In the genomic region with DNA sequence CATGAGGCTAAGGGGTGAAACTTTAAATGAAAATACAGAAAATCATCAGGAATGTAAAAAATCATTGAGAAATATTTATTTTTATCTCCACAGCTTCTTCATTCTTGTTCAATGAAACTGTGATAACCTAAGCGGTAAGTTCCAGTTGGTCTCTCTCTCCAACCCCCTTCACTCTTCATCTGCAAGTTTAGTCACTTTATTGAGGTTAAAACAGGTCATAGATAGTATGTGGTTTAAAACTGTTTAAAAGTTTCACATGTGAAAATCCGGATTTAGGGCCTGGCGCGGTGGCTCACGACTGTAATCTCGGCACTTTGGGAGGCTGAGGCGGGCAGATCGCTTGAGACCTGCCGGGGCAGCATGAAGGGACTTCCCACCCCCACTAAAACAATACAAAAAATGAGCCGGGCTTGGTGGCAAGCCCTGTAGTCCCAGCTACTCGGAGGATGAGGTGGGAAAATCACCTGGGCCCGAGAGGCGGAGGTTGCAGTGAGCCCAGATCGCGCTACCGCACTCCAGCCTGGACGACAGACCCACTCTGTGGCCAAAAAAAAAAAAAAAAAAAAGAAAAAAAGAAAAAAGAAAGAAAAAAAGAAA, we compare ENCODE assay signal across 16 cellular contexts. TPM values are rescaled to one million over a fixed set of nuclear protein-coding genes. Genes with fewer than 3 reads are reported as not detected.
DNase-seq lines count a peak whose midpoint lies in the region; ATAC-seq lines count a peak whose summit lies in the region.
"Had no signal": no experiment of that assay in that cellular context is flagged by ENCODE, and none has a peak within 500 bp of the region (broad histone marks: within the 10 kb centered on the region; RNA-seq: fewer than 3 reads in every experiment).

No MANE protein-coding gene starts in this region.

- peak overlapping the region; percentile 40 for H3K4me3 Mint-ChIP-seq in activated T-cell treated with anti-CD3 and anti-CD28 coated beads, Interleukin-2, amount 50 U/mL, for 4 hours
- peak overlapping the region; percentile 22 for H3K4me3 Mint-ChIP-seq in activated T-helper 1 cell treated with anti-CD3 and anti-CD28 coated beads, Interleukin-12 subunit alpha, Interleukin-12 subunit beta, Interleukin-2, Interleukin-4 antibody, amounts not matched to agents 30 ng/mL and 10 ng/mL and 1 ng/mL, durations not matched to agents 14 hours and 24 hours and 36 hours
- H3K4me3 Mint-ChIP-seq in memory B cell = peak overlapping the region; percentile 41

- H3K27ac ChIP-seq in substantia nigra (ENCODE audit: low read depth, low read length, poor library complexity, severe bottlenecking) = peak overlapping the region; percentile 42
- H3K27ac ChIP-seq: KMS-11 had no signal

- in situ Hi-C loops in ACHN (cut with HindIII; ENCODE audit: low pct_ligation_motif_present, low pct_unique_long_range_greater_than_20kb, low sequenced_read_pairs) = no loop called here

- H3K36me3 Mint-ChIP-seq in activated T-cell treated with anti-CD3 and anti-CD28 coated beads, Interleukin-2, amount 50 U/mL, for 4 hours (ENCODE audit: insufficient read depth) = no peaks in the 10 kb centered on the region
- no peaks in the 10 kb centered on the region for H3K36me3 Mint-ChIP-seq in activated T-helper 1 cell treated with anti-CD3 and anti-CD28 coated beads, Interleukin-12 subunit alpha, Interleukin-12 subunit beta, Interleukin-2, Interleukin-4 antibody, amounts not matched to agents 30 ng/mL and 10 ng/mL and 1 ng/mL, durations not matched to agents 14 hours and 24 hours and 36 hours (ENCODE audit: low read depth)
- H3K36me3 Mint-ChIP-seq in memory B cell = no peaks in the 10 kb centered on the region

- no peak for DNase-seq in activated T-cell treated with anti-CD3 and anti-CD28 coated beads, Interleukin-2, amount 50 U/mL, for 4 hours
- no peak for DNase-seq in activated T-cell treated with anti-CD3 and anti-CD28 coated beads, Interleukin-2, amount 50 U/mL, for 1 hour
- no peak for DNase-seq in activated T-helper 1 cell treated with anti-CD3 and anti-CD28 coated beads, Interleukin-12 subunit alpha, Interleukin-12 subunit beta, Interleukin-2, Interleukin-4 antibody, amounts not matched to agents 30 ng/mL and 10 ng/mL and 1 ng/mL, durations not matched to agents 14 hours and 24 hours and 36 hours (ENCODE audit: low spot score)
- DNase-seq in memory B cell (ENCODE audit: low spot score in 2 of 2) (no peak), substantia nigra (lab: John Stamatoyannopoulos, UW) (no peak), amniotic stem cell (lab: John Stamatoyannopoulos, UW) (no peak), ACHN (no peak)
- no peak for DNase-seq in activated CD4-positive, alpha-beta T cell treated with anti-CD3 and anti-CD28 coated beads for 48 hours
- DNase-seq: activated CD8-positive, alpha-beta memory T cell treated with anti-CD3 and anti-CD28 coated beads for 24 hours; activated naive CD4-positive, alpha-beta T cell treated with anti-CD3 and anti-CD28 coated beads, Interleukin-2, amount 50 U/mL, for 16 hours; glutamatergic neuron; NCI-H1694 treated with DMSO at 0.1 percent for 48 hours; occipital lobe; SIG-M5; testis had no signal

- intact Hi-C loops in activated T-helper 1 cell treated with anti-CD3 and anti-CD28 coated beads, Interleukin-12 subunit alpha, Interleukin-12 subunit beta, Interleukin-2, Interleukin-4 antibody, amounts not matched to agents 30 ng/mL and 10 ng/mL and 1 ng/mL, durations not matched to agents 14 hours and 24 hours and 36 hours (cut with micrococcal nuclease) = loop anchor here (1.0 to 10.0 kb wide), 10 partner anchors 28 to 726 kb away; partner anchors contain the start of gene KDSR

- peaks cover 2% of the 10 kb centered on the region for H3K27me3 Mint-ChIP-seq in activated T-cell treated with anti-CD3 and anti-CD28 coated beads, Interleukin-2, amount 50 U/mL, for 4 hours (ENCODE audit: low read depth)
- peaks cover 12% of the 10 kb centered on the region for H3K27me3 Mint-ChIP-seq in activated T-helper 1 cell treated with anti-CD3 and anti-CD28 coated beads, Interleukin-12 subunit alpha, Interleukin-12 subunit beta, Interleukin-2, Interleukin-4 antibody, amounts not matched to agents 30 ng/mL and 10 ng/mL and 1 ng/mL, durations not matched to agents 14 hours and 24 hours and 36 hours (ENCODE audit: insufficient read depth)
- no peaks in the 10 kb centered on the region for H3K27me3 Mint-ChIP-seq in memory B cell

- no peak overlapping the region for H3K27ac Mint-ChIP-seq in activated T-helper 1 cell treated with anti-CD3 and anti-CD28 coated beads, Interleukin-12 subunit alpha, Interleukin-12 subunit beta, Interleukin-2, Interleukin-4 antibody, amounts not matched to agents 30 ng/mL and 10 ng/mL and 1 ng/mL, durations not matched to agents 14 hours and 24 hours and 36 hours
- H3K27ac Mint-ChIP-seq in memory B cell = no peak overlapping the region

- H3K4me1 Mint-ChIP-seq in activated T-cell treated with anti-CD3 and anti-CD28 coated beads, Interleukin-2, amount 50 U/mL, for 4 hours (ENCODE audit: low read depth) = peaks cover 19% of the 10 kb centered on the region
- peaks cover 24% of the 10 kb centered on the region for H3K4me1 Mint-ChIP-seq in activated T-helper 1 cell treated with anti-CD3 and anti-CD28 coated beads, Interleukin-12 subunit alpha, Interleukin-12 subunit beta, Interleukin-2, Interleukin-4 antibody, amounts not matched to agents 30 ng/mL and 10 ng/mL and 1 ng/mL, durations not matched to agents 14 hours and 24 hours and 36 hours (ENCODE audit: low read depth)
- peaks cover 11% of the 10 kb centered on the region for H3K4me1 Mint-ChIP-seq in memory B cell

- ATAC-seq in activated T-cell treated with anti-CD3 and anti-CD28 coated beads, Interleukin-2, amount 50 U/mL, for 4 hours = no peak
- ATAC-seq in memory B cell (ENCODE audit: low read depth) = no peak

- H3K9me3 Mint-ChIP-seq in activated T-cell treated with anti-CD3 and anti-CD28 coated beads, Interleukin-2, amount 50 U/mL, for 4 hours = no peaks in the 10 kb centered on the region
- H3K9me3 Mint-ChIP-seq in activated T-helper 1 cell treated with anti-CD3 and anti-CD28 coated beads, Interleukin-12 subunit alpha, Interleukin-12 subunit beta, Interleukin-2, Interleukin-4 antibody, amounts not matched to agents 30 ng/mL and 10 ng/mL and 1 ng/mL, durations not matched to agents 14 hours and 24 hours and 36 hours = no peaks in the 10 kb centered on the region
- H3K9me3 Mint-ChIP-seq in memory B cell = no peaks in the 10 kb centered on the region

RNA-seq across cellular contexts. Expression of gene PHLPP1, which starts 1.6 kb away (rescaled TPM):
- 1 to 10 TPM; 4.0 to 6.7 (median 4.3) TPM for total RNA-seq in activated T-cell treated with anti-CD3 and anti-CD28 coated beads, Interleukin-2, amount 50 U/mL, for 4 hours
- total RNA-seq in activated T-helper 1 cell treated with anti-CD3 and anti-CD28 coated beads, Interleukin-12 subunit alpha, Interleukin-12 subunit beta, Interleukin-2, Interleukin-4 antibody, amounts not matched to agents 30 ng/mL and 10 ng/mL and 1 ng/mL, durations not matched to agents 14 hours and 24 hours and 36 hours = 14.1 and 14.4 TPM in 2 replicates
